In the genomic region with DNA sequence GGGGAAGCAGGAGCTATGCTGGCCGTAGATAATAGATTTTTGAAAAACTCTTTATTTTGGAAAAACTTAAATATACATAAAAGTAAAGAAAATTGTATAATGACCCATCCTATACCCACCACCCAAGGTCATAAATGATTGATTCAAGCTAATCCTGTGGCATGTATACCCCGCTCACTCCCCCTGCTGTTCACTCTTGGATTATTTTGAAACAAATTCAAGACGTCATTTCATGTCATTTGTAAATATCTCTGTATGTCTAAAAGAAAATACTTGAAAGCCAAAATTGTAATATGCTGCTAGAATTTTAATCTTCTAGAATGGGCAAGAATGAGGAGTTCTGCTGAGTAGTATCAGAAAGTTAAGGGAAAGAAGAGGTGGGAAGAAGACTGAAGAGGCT, we compare ENCODE assay signal across 11 cellular contexts.
DNase-seq lines count a peak whose midpoint lies in the region; ATAC-seq and TF ChIP-seq lines count a peak whose summit lies in the region.
"Had no signal": no experiment of that assay in that cellular context is flagged by ENCODE, and none has a peak within 500 bp of the region (broad histone marks: within the 10 kb centered on the region; RNA-seq: fewer than 3 reads in every experiment).

No MANE protein-coding gene starts in this region.

- peaks cover 40% of the 10 kb centered on the region for H3K4me1 ChIP-seq in left ventricle myocardium inferior
- peaks cover 9% of the 10 kb centered on the region for H3K4me1 ChIP-seq in right cardiac atrium (ENCODE audit: control insufficient read depth, insufficient read depth, low read length)
- peaks cover 27% of the 10 kb centered on the region for H3K4me1 ChIP-seq in upper lobe of right lung
- H3K4me1 ChIP-seq in neuronal stem cell (ENCODE audit: control insufficient read depth in 2 of 2, insufficient read depth in 1 of 2, low read depth in 1 of 2, low read length in 2 of 2): peaks cover 0 to 9% of the 10 kb centered on the region in 2 donors

- H3K27ac ChIP-seq in left ventricle myocardium inferior (replicated peaks) (no peak overlapping the region), VCaP (no peak overlapping the region), right cardiac atrium (ENCODE audit: low read length) (peak overlapping the region; percentile 42), upper lobe of right lung (peak overlapping the region; percentile 49), neuronal stem cell (replicated peaks; ENCODE audit: low read length) (no peak overlapping the region)

- no peak overlapping the region for H3K14ac ChIP-seq in neuronal stem cell (ENCODE audit: low read length)

- no peak overlapping the region for H3K23ac ChIP-seq in neuronal stem cell (ENCODE audit: low read depth, low read length, poor library complexity)

- H3K18ac ChIP-seq in neuronal stem cell (ENCODE audit: low read length): no peak overlapping the region

- H4K8ac ChIP-seq in neuronal stem cell (ENCODE audit: low read depth, low read length): no peak overlapping the region

- WGBS in right cardiac atrium: 50% methylated on average over 3 of the region's 3 CpGs
- no CpG with 5 or more reads among the region's 3 CpGs for WGBS in neuronal stem cell (ENCODE audit: extremely low coverage in 2 of 2, insufficient read length in 2 of 2, insufficient replicate concordance in 1 of 2), 2 donors

- H3K4me3 ChIP-seq in left ventricle myocardium inferior (no peak overlapping the region), right cardiac atrium (ENCODE audit: low read length) (no peak overlapping the region), upper lobe of right lung (no peak overlapping the region), neuronal stem cell (ENCODE audit: low read length in 2 of 2) (no peak overlapping the region)

- H3K4ac ChIP-seq in neuronal stem cell (ENCODE audit: low read length): no peak overlapping the region

- H2AFZ ChIP-seq in neuronal stem cell (ENCODE audit: low read length): no peak overlapping the region

- DNase-seq in left ventricle myocardium inferior (no peak), cardiac septum (ENCODE audit: low spot score) (no peak), right cardiac atrium (no peak), upper lobe of right lung (no peak), neuronal stem cell (ENCODE audit: low spot score) (no peak), pons (ENCODE audit: low spot score) (no peak)
- DNase-seq in stimulated activated CD4-positive, alpha-beta T cell treated with anti-CD3 and anti-CD28 coated beads, Interleukin-4, amount 100 ng/mL, for 24 hours: no peak
- DNase-seq: activated CD8-positive, alpha-beta memory T cell treated with anti-CD3 and anti-CD28 coated beads, Interleukin-2, amount 50 U/mL, for 48 hours; CD4-positive, alpha-beta memory T cell had no signal

- H2BK120ac ChIP-seq in neuronal stem cell (ENCODE audit: low read depth, low read length): no peak overlapping the region

- no peak overlapping the region for H2AK5ac ChIP-seq in neuronal stem cell (ENCODE audit: low read depth, low read length)

- H2BK5ac ChIP-seq in neuronal stem cell (ENCODE audit: low read length): no peak overlapping the region

- ATAC-seq in right cardiac atrium (no peak), upper lobe of right lung (no peak)
- ATAC-seq: Panc1 had no signal

- peaks cover 2% of the 10 kb centered on the region for H3K79me1 ChIP-seq in neuronal stem cell (ENCODE audit: low read depth, low read length)

- H3K36me3 ChIP-seq in left ventricle myocardium inferior (no peaks in the 10 kb centered on the region), upper lobe of right lung (no peaks in the 10 kb centered on the region), neuronal stem cell (replicated peaks in 1 of 2; ENCODE audit: control insufficient read depth in 2 of 2, insufficient read depth in 2 of 2, low read length in 2 of 2) (no peaks in the 10 kb centered on the region)

- no peaks in the 10 kb centered on the region for H3K27me3 ChIP-seq in left ventricle myocardium inferior (ENCODE audit: low read depth)
- H3K27me3 ChIP-seq in right cardiac atrium (ENCODE audit: control insufficient read depth, insufficient read depth): no peaks in the 10 kb centered on the region
- H3K27me3 ChIP-seq in upper lobe of right lung: no peaks in the 10 kb centered on the region
- no peaks in the 10 kb centered on the region for H3K27me3 ChIP-seq in neuronal stem cell (ENCODE audit: control insufficient read depth in 3 of 3, insufficient read depth in 3 of 3, low read depth in 1 of 3, low read length in 3 of 3)

- no peak overlapping the region for H3K9ac ChIP-seq in neuronal stem cell (ENCODE audit: low read depth, low read length, poor library complexity)

- intact Hi-C loops in left ventricle myocardium inferior (cut with micrococcal nuclease): loop anchor here (10.0 kb wide), 1 partner anchor 207 kb away; no protein-coding TSS in a partner anchor
- intact Hi-C loops in cardiac septum (cut with DNase I): loop anchor here (5.0 kb wide), 2 partner anchors 269 to 569 kb away; partner anchors contain the start of gene PTPRG
- intact Hi-C loops in right cardiac atrium (cut with DNase I): no loop called here
- intact Hi-C loops in upper lobe of right lung (cut with DNase I): no loop called here

- no peak overlapping the region for H4K91ac ChIP-seq in neuronal stem cell (ENCODE audit: low read depth, low read length, poor library complexity)

- H3K4me2 ChIP-seq in neuronal stem cell (ENCODE audit: insufficient read depth, low read length, poor library complexity, severe bottlenecking): no peak overlapping the region

- H2BK15ac ChIP-seq in neuronal stem cell (ENCODE audit: low read length): no peak overlapping the region

- peak; percentile 61 for TF ChIP-seq CTCF in left ventricle myocardium inferior (IDR thresholded peaks at IDR 0.05; ENCODE audit: borderline replicate concordance)
- peak; percentile 71 for TF ChIP-seq CTCF in VCaP (conservative IDR thresholded peaks at IDR 0.05)
- TF ChIP-seq CTCF in upper lobe of right lung (IDR thresholded peaks at IDR 0.05): peak; percentile 46

- H2BK12ac ChIP-seq in neuronal stem cell (ENCODE audit: low read length): no peak overlapping the region

- no peaks in the 10 kb centered on the region for H3K9me3 ChIP-seq in left ventricle myocardium inferior (replicated peaks)
- H3K9me3 ChIP-seq in right cardiac atrium (ENCODE audit: control insufficient read depth, low read length): no peaks in the 10 kb centered on the region
- no peaks in the 10 kb centered on the region for H3K9me3 ChIP-seq in upper lobe of right lung
- peaks cover 0 to 18% of the 10 kb centered on the region in 2 donors for H3K9me3 ChIP-seq in neuronal stem cell (replicated peaks in 1 of 2; ENCODE audit: control insufficient read depth in 2 of 2, insufficient read depth in 1 of 2, low read depth in 1 of 2, low read length in 2 of 2)

Comparison
In these comparisons a context has a peak if more than half of its experiments do, and no peak if none do; other contexts are left out.
1. H3K27ac ChIP-seq: peak in right cardiac atrium (single experiment) and upper lobe of right lung (single experiment); none in left ventricle myocardium inferior (single experiment), VCaP (single experiment) and neuronal stem cell (single experiment).
2. intact Hi-C loops: an anchor here in left ventricle myocardium inferior (10.0 kb wide) and cardiac septum (5.0 kb wide); none called in right cardiac atrium and upper lobe of right lung.
3. Peak in every context shown above with its lines, with median percentiles within 50 percentile points of each other: CTCF ChIP-seq.